10 cellular contexts compared by ENCODE assay signal in genomic region chr12:107400686-107401447, GRCh38.
A peak's percentile ranks its signal among the peaks of the same experiment; 100 is the strongest.
DNase-seq lines count a peak whose midpoint lies in the region; ATAC-seq, FAIRE-seq and TF ChIP-seq lines count a peak whose summit lies in the region.
"Had no signal": no experiment of that assay in that cellular context is flagged by ENCODE, and none has a peak within 500 bp of the region (broad histone marks: within the 10 kb centered on the region; RNA-seq: fewer than 3 reads in every experiment).

No MANE protein-coding gene starts in this region.

- H3K4me3 ChIP-seq in CD8-positive, alpha-beta memory T cell (ENCODE audit: low read length): no peak overlapping the region
- no peak overlapping the region for H3K4me3 ChIP-seq in right lobe of liver
- H3K4me3 ChIP-seq in kidney (ENCODE audit: low read length in 2 of 2): no peak overlapping the region

- TF ChIP-seq POLR2A in right lobe of liver (IDR thresholded peaks at IDR 0.05): no peak

- peak overlapping the region in 7 of 8 donors; percentile 29 to 96 (median 85) for H3K27ac Mint-ChIP-seq in CD8-positive, alpha-beta memory T cell
- no peak overlapping the region for H3K27ac Mint-ChIP-seq in activated CD8-positive, alpha-beta T cell treated with anti-CD3 and anti-CD28 coated beads for 36 hours
- H3K27ac Mint-ChIP-seq: T-helper 1 cell treated with Interleukin-12 subunit alpha and Interleukin-12 subunit beta and Interleukin-4 antibody, amounts not matched to agents 30 μg/mL and 1 μg/mL, for 36 hours had no signal

- ATAC-seq in activated CD8-positive, alpha-beta T cell treated with anti-CD3 and anti-CD28 coated beads for 36 hours: peak; percentile 21
- peak; percentile 9 to 39 (median 29) for ATAC-seq in right lobe of liver

- DNase-seq in CD8-positive, alpha-beta memory T cell: peak in 2 of 5 donors; percentile 18 to 44
- DNase-seq in MV-4-11 (lab: John Stamatoyannopoulos, UW): peak; percentile 77
- peak; percentile 51 for DNase-seq in activated CD8-positive, alpha-beta T cell treated with anti-CD3 and anti-CD28 coated beads for 36 hours
- no peak for DNase-seq in right lobe of liver
- DNase-seq in cortex of kidney (lab: John Stamatoyannopoulos, UW): no peak
- DNase-seq in D721Med (ENCODE audit: insufficient read length, low spot score): no peak
- DNase-seq in kidney: no peak
- DNase-seq: activated T-cell treated with anti-CD3 and anti-CD28 coated beads, Interleukin-2, amount 50 U/mL, for 48 hours had no signal

- FAIRE-seq in D721Med (lab: Jason Lieb, UNC) (no peak), kidney (lab: Jason Lieb, UNC) (no peak)
- FAIRE-seq: islet of Langerhans had no signal

- H3K36me3 Mint-ChIP-seq in CD8-positive, alpha-beta memory T cell: no peaks in the 10 kb centered on the region
- H3K36me3 Mint-ChIP-seq in activated CD8-positive, alpha-beta T cell treated with anti-CD3 and anti-CD28 coated beads for 36 hours (ENCODE audit: low read depth): peaks cover 3% of the 10 kb centered on the region

- TF ChIP-seq CTCF in activated CD8-positive, alpha-beta T cell treated with anti-CD3 and anti-CD28 coated beads for 36 hours (IDR thresholded peaks at IDR 0.05): no peak
- TF ChIP-seq CTCF in right lobe of liver (IDR thresholded peaks at IDR 0.05) (no peak), D721Med (IDR thresholded peaks at IDR 0.05; ENCODE audit: insufficient read depth, missing control alignments) (no peak), kidney (IDR thresholded peaks at IDR 0.05; ENCODE audit: borderline replicate concordance, extremely low read depth, insufficient read depth) (no peak)

- peaks cover 9 to 19% (median 19%) of the 10 kb centered on the region in 3 donors for H3K4me1 Mint-ChIP-seq in CD8-positive, alpha-beta memory T cell
- H3K4me1 Mint-ChIP-seq in activated CD8-positive, alpha-beta T cell treated with anti-CD3 and anti-CD28 coated beads for 36 hours (ENCODE audit: low read depth): peaks cover 48% of the 10 kb centered on the region

- H3K9me3 ChIP-seq in CD8-positive, alpha-beta memory T cell (ENCODE audit: low read length): no peaks in the 10 kb centered on the region
- H3K9me3 ChIP-seq in right lobe of liver: no peaks in the 10 kb centered on the region
- no peaks in the 10 kb centered on the region for H3K9me3 ChIP-seq in kidney (ENCODE audit: control insufficient read depth in 1 of 2, low read length in 2 of 2)

- H3K27me3 ChIP-seq in CD8-positive, alpha-beta memory T cell (ENCODE audit: insufficient read depth, low read length, poor library complexity, severe bottlenecking): no peaks in the 10 kb centered on the region
- no peaks in the 10 kb centered on the region for H3K27me3 ChIP-seq in right lobe of liver

- no peak overlapping the region for H3K9ac ChIP-seq in kidney (ENCODE audit: low read length in 2 of 2)

- POLR2A ChIA-PET in CD8-positive, alpha-beta memory T cell (lab: Charles Lee): no interaction called here
- POLR2A ChIA-PET in activated CD8-positive, alpha-beta T cell treated with anti-CD3 and anti-CD28 coated beads for 36 hours (lab: Charles Lee): interaction anchor here (0.5 to 2.3 kb wide), 6 partner anchors 28 to 415 kb away, joined by 3 to 6 read pairs (median 4); no protein-coding TSS in a partner anchor

- intact Hi-C loops in activated CD8-positive, alpha-beta T cell treated with anti-CD3 and anti-CD28 coated beads for 36 hours (cut with micrococcal nuclease): no loop called here
- intact Hi-C loops in right lobe of liver (cut with DNase I): loop anchor here (5.0 to 10.0 kb wide), 2 partner anchors 204 to 269 kb away; no protein-coding TSS in a partner anchor
- intact Hi-C loops in kidney (cut with DNase I): no loop called here

- no peaks in the 10 kb centered on the region for H3K9me3 Mint-ChIP-seq in CD8-positive, alpha-beta memory T cell
- H3K9me3 Mint-ChIP-seq in activated CD8-positive, alpha-beta T cell treated with anti-CD3 and anti-CD28 coated beads for 36 hours: peaks cover 2% of the 10 kb centered on the region
- H3K9me3 Mint-ChIP-seq: T-helper 1 cell treated with Interleukin-12 subunit alpha and Interleukin-12 subunit beta and Interleukin-4 antibody, amounts not matched to agents 30 μg/mL and 1 μg/mL, for 36 hours had no signal

- CTCF ChIA-PET in CD8-positive, alpha-beta memory T cell (lab: Charles Lee): interaction anchor here (0.6 to 2.6 kb wide), 4 partner anchors 11 to 269 kb away, joined by 3 to 20 read pairs (median 4); no protein-coding TSS in a partner anchor
- CTCF ChIA-PET in activated CD8-positive, alpha-beta T cell treated with anti-CD3 and anti-CD28 coated beads for 36 hours (lab: Charles Lee): interaction anchor here (1.0 to 10.2 kb wide), 5 partner anchors 29 to 268 kb away, joined by 5 to 134 read pairs (median 75); a partner anchor contains a TSS

- H3K4me3 Mint-ChIP-seq in CD8-positive, alpha-beta memory T cell: peak overlapping the region in 1 of 7 donors; percentile 32
- no peak overlapping the region for H3K4me3 Mint-ChIP-seq in activated CD8-positive, alpha-beta T cell treated with anti-CD3 and anti-CD28 coated beads for 36 hours
- H3K4me3 Mint-ChIP-seq: T-helper 1 cell treated with Interleukin-12 subunit alpha and Interleukin-12 subunit beta and Interleukin-4 antibody, amounts not matched to agents 30 μg/mL and 1 μg/mL, for 36 hours had no signal

- no peaks in the 10 kb centered on the region for H3K27me3 Mint-ChIP-seq in CD8-positive, alpha-beta memory T cell
- no peaks in the 10 kb centered on the region for H3K27me3 Mint-ChIP-seq in activated CD8-positive, alpha-beta T cell treated with anti-CD3 and anti-CD28 coated beads for 36 hours

- H3K4me1 ChIP-seq in CD8-positive, alpha-beta memory T cell (ENCODE audit: insufficient read depth, low read length): peaks cover 7% of the 10 kb centered on the region
- H3K4me1 ChIP-seq in right lobe of liver: no peaks in the 10 kb centered on the region
- peaks cover 0 to 9% of the 10 kb centered on the region in 2 donors for H3K4me1 ChIP-seq in kidney (ENCODE audit: control insufficient read depth in 1 of 2, insufficient read depth in 1 of 2, low read depth in 1 of 2, low read length in 2 of 2)

- H3K27ac ChIP-seq in CD8-positive, alpha-beta memory T cell (ENCODE audit: low read depth, low read length): no peak overlapping the region
- H3K27ac ChIP-seq in right lobe of liver: no peak overlapping the region
- no peak overlapping the region for H3K27ac ChIP-seq in kidney (ENCODE audit: low read depth in 2 of 2, low read length in 2 of 2)

- 49% methylated on average over 8 of the region's 14 CpGs for WGBS in right lobe of liver (ENCODE audit: insufficient coverage, low coverage, low lambda C conversion rate, missing lambda C conversion rate)

- no peaks in the 10 kb centered on the region for H3K36me3 ChIP-seq in CD8-positive, alpha-beta memory T cell (ENCODE audit: insufficient read depth, low read length)
- no peaks in the 10 kb centered on the region for H3K36me3 ChIP-seq in right lobe of liver
- no peaks in the 10 kb centered on the region for H3K36me3 ChIP-seq in kidney (ENCODE audit: control insufficient read depth in 1 of 2, insufficient read depth in 2 of 2, low read length in 2 of 2)

Comparison
In these comparisons a context has a peak if more than half of its experiments do, and no peak if none do; other contexts are left out.
1. DNase-seq: peak in MV-4-11 (single experiment) and activated CD8-positive, alpha-beta T cell treated with anti-CD3 and anti-CD28 coated beads for 36 hours (single experiment); none in right lobe of liver (0 of 3), cortex of kidney (single experiment), D721Med (single experiment) and kidney (single experiment).
2. intact Hi-C loops: an anchor here in right lobe of liver (5.0 to 10.0 kb wide); none called in activated CD8-positive, alpha-beta T cell treated with anti-CD3 and anti-CD28 coated beads for 36 hours and kidney.